In genomic region chr6:70894001-70894400, GRCh38 we compare ENCODE assay signal across 23 cellular contexts.
"Had no signal": no experiment of that assay in that cellular context is flagged by ENCODE, and none has a peak within 500 bp of the region (broad histone marks: within the 10 kb centered on the region; RNA-seq: fewer than 3 reads in every experiment).

No MANE protein-coding gene starts in this region.

- H3K27me3 Mint-ChIP-seq: progenitor cell of endocrine pancreas had no signal

- DNase-seq: colonic mucosa; dermis blood vessel endothelial cell; esophagus squamous epithelium; foreskin keratinocyte; heart left ventricle; hippocampal formation; left colon; left ventricle myocardium superior; mesenchymal stem cell; naive B cell; occipital lobe; pancreas; right lobe of liver; stimulated activated CD4-positive, alpha-beta T cell treated with anti-CD3 and anti-CD28 coated beads, Interleukin-4, amount 100 ng/mL, for 1 hour; stimulated activated CD8-positive, alpha-beta memory T cell treated with anti-CD3 and anti-CD28 coated beads, Interleukin-4, amount 100 ng/mL, for 48 hours; tibial artery; uterus had no signal

- H3K36me3 ChIP-seq: colonic mucosa, esophagus squamous epithelium, heart left ventricle, pancreas, right lobe of liver, tibial artery, upper lobe of left lung, uterus had no signal

- H3K4me3 ChIP-seq: colonic mucosa, esophagus squamous epithelium, heart left ventricle, lung, pancreas, right lobe of liver, tibial artery, upper lobe of left lung, uterus had no signal

- H3K27ac ChIP-seq: colonic mucosa, esophagus squamous epithelium, foreskin keratinocyte, heart left ventricle, pancreas, right lobe of liver, tibial artery, upper lobe of left lung, uterus had no signal

- H3K9me3 Mint-ChIP-seq: naive B cell; nephron; stimulated activated effector memory CD8-positive, alpha-beta T cell treated with anti-CD3 and anti-CD28 coated beads, Interleukin-12 subunit alpha, Interleukin-12 subunit beta, amount 100 ng/mL, for 72 hours; stimulated activated naive CD8-positive, alpha-beta T cell treated with anti-CD3 and anti-CD28 coated beads, Interleukin-15, Interleukin-2, amounts not matched to agents 100 ng/mL and 50 ng/mL, for 24 hours had no signal

- H3K9me3 ChIP-seq: colonic mucosa, esophagus squamous epithelium, heart left ventricle, pancreas, right lobe of liver, tibial artery, upper lobe of left lung, uterus had no signal

- H3K36me3 Mint-ChIP-seq: naive B cell; stimulated activated effector memory CD8-positive, alpha-beta T cell treated with anti-CD3 and anti-CD28 coated beads, Interleukin-12 subunit alpha, Interleukin-12 subunit beta, amount 100 ng/mL, for 72 hours had no signal

- H3K27ac Mint-ChIP-seq: naive B cell; nephron; progenitor cell of endocrine pancreas; stimulated activated effector memory CD8-positive, alpha-beta T cell treated with anti-CD3 and anti-CD28 coated beads, Interleukin-12 subunit alpha, Interleukin-12 subunit beta, amount 100 ng/mL, for 72 hours; stimulated activated naive CD8-positive, alpha-beta T cell treated with anti-CD3 and anti-CD28 coated beads, Interleukin-15, Interleukin-2, amounts not matched to agents 100 ng/mL and 50 ng/mL, for 24 hours had no signal

- H3K4me1 ChIP-seq: colonic mucosa, esophagus squamous epithelium, foreskin keratinocyte, heart left ventricle, pancreas, right lobe of liver, tibial artery, upper lobe of left lung, uterus had no signal

- H3K4me3 Mint-ChIP-seq: naive B cell; stimulated activated effector memory CD8-positive, alpha-beta T cell treated with anti-CD3 and anti-CD28 coated beads, Interleukin-12 subunit alpha, Interleukin-12 subunit beta, amount 100 ng/mL, for 72 hours; stimulated activated naive CD8-positive, alpha-beta T cell treated with anti-CD3 and anti-CD28 coated beads, Interleukin-15, Interleukin-2, amounts not matched to agents 100 ng/mL and 50 ng/mL, for 24 hours had no signal

- H3K27me3 ChIP-seq: colonic mucosa, esophagus squamous epithelium, heart left ventricle, pancreas, right lobe of liver, tibial artery, upper lobe of left lung, uterus had no signal

- H3K4me1 Mint-ChIP-seq: naive B cell; stimulated activated effector memory CD8-positive, alpha-beta T cell treated with anti-CD3 and anti-CD28 coated beads, Interleukin-12 subunit alpha, Interleukin-12 subunit beta, amount 100 ng/mL, for 72 hours had no signal
